ENCODE assay signal across 1 cellular context in genomic region chr4:139452000-139452399, GRCh38.
TF ChIP-seq lines count a peak whose summit lies in the region.

No MANE protein-coding gene starts in this region.

TF ChIP-seq in K562, 482 proteins besides CTCF, POLR2A, EP300 and RAD21 (continued from another document):
- TF ChIP-seq PRMT5 (CRISPR knock-in tag; IDR thresholded peaks at IDR 0.05) (no peak), MAFK (IDR thresholded peaks at IDR 0.05; ENCODE audit: low read length) (peak; percentile 59; the same call in 1 of the 2 replicates), DACH1 (IDR thresholded peaks at IDR 0.05; ENCODE audit: partially characterized antibody) (no peak), NEUROD1 (IDR thresholded peaks at IDR 0.05; ENCODE audit: borderline replicate concordance, low read depth, low read length, partially characterized antibody) (no peak), TBP (optimal IDR thresholded peaks at IDR 0.05; ENCODE audit: low read depth, low read length) (no peak), CHD4 (IDR thresholded peaks at IDR 0.05; ENCODE audit: insufficient read depth, insufficient replicate concordance, low read depth, low read length, poor library complexity, severe bottlenecking) (no peak), BACH1 (tag; IDR thresholded peaks at IDR 0.05) (no peak), ZNF316 (IDR thresholded peaks at IDR 0.05) (peak; percentile 97), CSDE1 (IDR thresholded peaks at IDR 0.05) (no peak), SMAD1 (IDR thresholded peaks at IDR 0.05; ENCODE audit: low read depth, low read length, partially characterized antibody) (no peak), RBM39 (optimal IDR thresholded peaks at IDR 0.05; ENCODE audit: low read depth, low read length) (no peak), RCOR1 (IDR thresholded peaks at IDR 0.05; ENCODE audit: borderline replicate concordance in 1 of 2, low read depth in 2 of 2, low read length in 2 of 2) (no peak), ETV5 (CRISPR knock-in tag; IDR thresholded peaks at IDR 0.05; ENCODE audit: low read depth) (no peak), MYNN (IDR thresholded peaks at IDR 0.05) (no peak), MYNN (CRISPR knock-in tag; IDR thresholded peaks at IDR 0.05) (no peak), C11orf30 (IDR thresholded peaks at IDR 0.05; ENCODE audit: low read depth) (peak; percentile 92), MAFG (tag; conservative IDR thresholded peaks at IDR 0.05) (peak; percentile 81), EZH2 (IDR thresholded peaks at IDR 0.05; ENCODE audit: borderline replicate concordance, low read depth, low read length) (no peak), BHLHE40 (IDR thresholded peaks at IDR 0.05; ENCODE audit: low read length) (no peak), MEF2D (tag; conservative IDR thresholded peaks at IDR 0.05; ENCODE audit: low read depth) (no peak), POLR3G (IDR thresholded peaks at IDR 0.05; ENCODE audit: extremely low read depth, insufficient read length, insufficient replicate concordance) (no peak), PCBP1 (IDR thresholded peaks at IDR 0.05; ENCODE audit: low read depth, low read length, poor library complexity, severe bottlenecking) (no peak), ZNF407 (IDR thresholded peaks at IDR 0.05; ENCODE audit: low read depth) (no peak), ZSCAN32 (CRISPR knock-in tag; IDR thresholded peaks at IDR 0.05) (no peak), SMC3 (conservative IDR thresholded peaks at IDR 0.05; ENCODE audit: insufficient read depth, low read depth, low read length) (no peak), TAF9B (IDR thresholded peaks at IDR 0.05; ENCODE audit: partially characterized antibody) (no peak), DNMT1 (IDR thresholded peaks at IDR 0.05) (no peak), ARHGAP35 (IDR thresholded peaks at IDR 0.05; ENCODE audit: partially characterized antibody) (no peak), MAFF (IDR thresholded peaks at IDR 0.05; ENCODE audit: low read length) (peak; percentile 79)
- TF ChIP-seq, protein P1, sequence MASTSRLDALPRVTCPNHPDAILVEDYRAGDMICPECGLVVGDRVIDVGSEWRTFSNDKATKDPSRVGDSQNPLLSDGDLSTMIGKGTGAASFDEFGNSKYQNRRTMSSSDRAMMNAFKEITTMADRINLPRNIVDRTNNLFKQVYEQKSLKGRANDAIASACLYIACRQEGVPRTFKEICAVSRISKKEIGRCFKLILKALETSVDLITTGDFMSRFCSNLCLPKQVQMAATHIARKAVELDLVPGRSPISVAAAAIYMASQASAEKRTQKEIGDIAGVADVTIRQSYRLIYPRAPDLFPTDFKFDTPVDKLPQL (IDR thresholded peaks at IDR 0.05; ENCODE audit: extremely low read depth, insufficient read length) = no peak
- TF ChIP-seq, protein P2, sequence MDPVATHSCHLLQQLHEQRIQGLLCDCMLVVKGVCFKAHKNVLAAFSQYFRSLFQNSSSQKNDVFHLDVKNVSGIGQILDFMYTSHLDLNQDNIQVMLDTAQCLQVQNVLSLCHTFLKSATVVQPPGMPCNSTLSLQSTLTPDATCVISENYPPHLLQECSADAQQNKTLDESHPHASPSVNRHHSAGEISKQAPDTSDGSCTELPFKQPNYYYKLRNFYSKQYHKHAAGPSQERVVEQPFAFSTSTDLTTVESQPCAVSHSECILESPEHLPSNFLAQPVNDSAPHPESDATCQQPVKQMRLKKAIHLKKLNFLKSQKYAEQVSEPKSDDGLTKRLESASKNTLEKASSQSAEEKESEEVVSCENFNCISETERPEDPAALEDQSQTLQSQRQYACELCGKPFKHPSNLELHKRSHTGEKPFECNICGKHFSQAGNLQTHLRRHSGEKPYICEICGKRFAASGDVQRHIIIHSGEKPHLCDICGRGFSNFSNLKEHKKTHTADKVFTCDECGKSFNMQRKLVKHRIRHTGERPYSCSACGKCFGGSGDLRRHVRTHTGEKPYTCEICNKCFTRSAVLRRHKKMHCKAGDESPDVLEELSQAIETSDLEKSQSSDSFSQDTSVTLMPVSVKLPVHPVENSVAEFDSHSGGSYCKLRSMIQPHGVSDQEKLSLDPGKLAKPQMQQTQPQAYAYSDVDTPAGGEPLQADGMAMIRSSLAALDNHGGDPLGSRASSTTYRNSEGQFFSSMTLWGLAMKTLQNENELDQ (CRISPR knock-in tag; IDR thresholded peaks at IDR 0.05; ENCODE audit: borderline replicate concordance) = no peak
- TF ChIP-seq, protein P3, sequence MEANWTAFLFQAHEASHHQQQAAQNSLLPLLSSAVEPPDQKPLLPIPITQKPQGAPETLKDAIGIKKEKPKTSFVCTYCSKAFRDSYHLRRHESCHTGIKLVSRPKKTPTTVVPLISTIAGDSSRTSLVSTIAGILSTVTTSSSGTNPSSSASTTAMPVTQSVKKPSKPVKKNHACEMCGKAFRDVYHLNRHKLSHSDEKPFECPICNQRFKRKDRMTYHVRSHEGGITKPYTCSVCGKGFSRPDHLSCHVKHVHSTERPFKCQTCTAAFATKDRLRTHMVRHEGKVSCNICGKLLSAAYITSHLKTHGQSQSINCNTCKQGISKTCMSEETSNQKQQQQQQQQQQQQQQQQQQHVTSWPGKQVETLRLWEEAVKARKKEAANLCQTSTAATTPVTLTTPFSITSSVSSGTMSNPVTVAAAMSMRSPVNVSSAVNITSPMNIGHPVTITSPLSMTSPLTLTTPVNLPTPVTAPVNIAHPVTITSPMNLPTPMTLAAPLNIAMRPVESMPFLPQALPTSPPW (CRISPR knock-in tag; IDR thresholded peaks at IDR 0.05) = no peak
- TF ChIP-seq, protein P4, sequence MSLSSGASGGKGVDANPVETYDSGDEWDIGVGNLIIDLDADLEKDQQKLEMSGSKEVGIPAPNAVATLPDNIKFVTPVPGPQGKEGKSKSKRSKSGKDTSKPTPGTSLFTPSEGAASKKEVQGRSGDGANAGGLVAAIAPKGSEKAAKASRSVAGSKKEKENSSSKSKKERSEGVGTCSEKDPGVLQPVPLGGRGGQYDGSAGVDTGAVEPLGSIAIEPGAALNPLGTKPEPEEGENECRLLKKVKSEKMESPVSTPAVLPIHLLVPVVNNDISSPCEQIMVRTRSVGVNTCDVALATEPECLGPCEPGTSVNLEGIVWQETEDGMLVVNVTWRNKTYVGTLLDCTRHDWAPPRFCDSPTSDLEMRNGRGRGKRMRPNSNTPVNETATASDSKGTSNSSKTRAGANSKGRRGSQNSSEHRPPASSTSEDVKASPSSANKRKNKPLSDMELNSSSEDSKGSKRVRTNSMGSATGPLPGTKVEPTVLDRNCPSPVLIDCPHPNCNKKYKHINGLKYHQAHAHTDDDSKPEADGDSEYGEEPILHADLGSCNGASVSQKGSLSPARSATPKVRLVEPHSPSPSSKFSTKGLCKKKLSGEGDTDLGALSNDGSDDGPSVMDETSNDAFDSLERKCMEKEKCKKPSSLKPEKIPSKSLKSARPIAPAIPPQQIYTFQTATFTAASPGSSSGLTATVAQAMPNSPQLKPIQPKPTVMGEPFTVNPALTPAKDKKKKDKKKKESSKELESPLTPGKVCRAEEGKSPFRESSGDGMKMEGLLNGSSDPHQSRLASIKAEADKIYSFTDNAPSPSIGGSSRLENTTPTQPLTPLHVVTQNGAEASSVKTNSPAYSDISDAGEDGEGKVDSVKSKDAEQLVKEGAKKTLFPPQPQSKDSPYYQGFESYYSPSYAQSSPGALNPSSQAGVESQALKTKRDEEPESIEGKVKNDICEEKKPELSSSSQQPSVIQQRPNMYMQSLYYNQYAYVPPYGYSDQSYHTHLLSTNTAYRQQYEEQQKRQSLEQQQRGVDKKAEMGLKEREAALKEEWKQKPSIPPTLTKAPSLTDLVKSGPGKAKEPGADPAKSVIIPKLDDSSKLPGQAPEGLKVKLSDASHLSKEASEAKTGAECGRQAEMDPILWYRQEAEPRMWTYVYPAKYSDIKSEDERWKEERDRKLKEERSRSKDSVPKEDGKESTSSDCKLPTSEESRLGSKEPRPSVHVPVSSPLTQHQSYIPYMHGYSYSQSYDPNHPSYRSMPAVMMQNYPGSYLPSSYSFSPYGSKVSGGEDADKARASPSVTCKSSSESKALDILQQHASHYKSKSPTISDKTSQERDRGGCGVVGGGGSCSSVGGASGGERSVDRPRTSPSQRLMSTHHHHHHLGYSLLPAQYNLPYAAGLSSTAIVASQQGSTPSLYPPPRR (CRISPR knock-in tag; IDR thresholded peaks at IDR 0.05; ENCODE audit: borderline replicate concordance) = no peak
- TF ChIP-seq, protein P5, sequence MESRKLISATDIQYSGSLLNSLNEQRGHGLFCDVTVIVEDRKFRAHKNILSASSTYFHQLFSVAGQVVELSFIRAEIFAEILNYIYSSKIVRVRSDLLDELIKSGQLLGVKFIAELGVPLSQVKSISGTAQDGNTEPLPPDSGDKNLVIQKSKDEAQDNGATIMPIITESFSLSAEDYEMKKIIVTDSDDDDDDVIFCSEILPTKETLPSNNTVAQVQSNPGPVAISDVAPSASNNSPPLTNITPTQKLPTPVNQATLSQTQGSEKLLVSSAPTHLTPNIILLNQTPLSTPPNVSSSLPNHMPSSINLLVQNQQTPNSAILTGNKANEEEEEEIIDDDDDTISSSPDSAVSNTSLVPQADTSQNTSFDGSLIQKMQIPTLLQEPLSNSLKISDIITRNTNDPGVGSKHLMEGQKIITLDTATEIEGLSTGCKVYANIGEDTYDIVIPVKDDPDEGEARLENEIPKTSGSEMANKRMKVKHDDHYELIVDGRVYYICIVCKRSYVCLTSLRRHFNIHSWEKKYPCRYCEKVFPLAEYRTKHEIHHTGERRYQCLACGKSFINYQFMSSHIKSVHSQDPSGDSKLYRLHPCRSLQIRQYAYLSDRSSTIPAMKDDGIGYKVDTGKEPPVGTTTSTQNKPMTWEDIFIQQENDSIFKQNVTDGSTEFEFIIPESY (CRISPR knock-in tag; IDR thresholded peaks at IDR 0.05) = no peak
